ENCODE assay signal across 11 cellular contexts in genomic region chr1:183887826-183888819, GRCh38.
DNase-seq lines count a peak whose midpoint lies in the region; ATAC-seq and TF ChIP-seq lines count a peak whose summit lies in the region.
"Had no signal": no experiment of that assay in that cellular context is flagged by ENCODE, and none has a peak within 500 bp of the region (broad histone marks: within the 10 kb centered on the region; RNA-seq: fewer than 3 reads in every experiment).

No MANE protein-coding gene starts in this region.

- peak overlapping the region; percentile 68 for H3K27ac Mint-ChIP-seq in activated T-cell treated with anti-CD3 and anti-CD28 coated beads, Interleukin-2, amount 50 U/mL, for 72 hours
- H3K27ac Mint-ChIP-seq in T-helper 2 cell treated with Interferon-gamma antibody and Interleukin-4, amounts not matched to agents 5 μg/mL and 100 μg/mL, for 36 hours: peak overlapping the region; percentile 47

- H3K9me3 Mint-ChIP-seq in activated T-cell treated with anti-CD3 and anti-CD28 coated beads, Interleukin-2, amount 50 U/mL, for 72 hours: no peaks in the 10 kb centered on the region
- H3K9me3 Mint-ChIP-seq in T-helper 2 cell treated with Interferon-gamma antibody and Interleukin-4, amounts not matched to agents 5 μg/mL and 100 μg/mL, for 36 hours: no peaks in the 10 kb centered on the region
- H3K9me3 Mint-ChIP-seq: naive B cell had no signal

- intact Hi-C loops in adrenal gland (cut with DNase I): no loop called here

- peaks cover 25% of the 10 kb centered on the region for H3K4me1 Mint-ChIP-seq in activated T-cell treated with anti-CD3 and anti-CD28 coated beads, Interleukin-2, amount 50 U/mL, for 72 hours (ENCODE audit: low read depth)
- peaks cover 31% of the 10 kb centered on the region for H3K4me1 Mint-ChIP-seq in T-helper 2 cell treated with Interferon-gamma antibody and Interleukin-4, amounts not matched to agents 5 μg/mL and 100 μg/mL, for 36 hours (ENCODE audit: low read depth)

- H3K9me3 ChIP-seq in gastroesophageal sphincter (no peaks in the 10 kb centered on the region), tibial nerve (no peaks in the 10 kb centered on the region), adrenal gland (replicated peaks in 1 of 3) (no peaks in the 10 kb centered on the region)

- H3K36me3 ChIP-seq in gastroesophageal sphincter (peaks cover 4 to 37% of the 10 kb centered on the region in 2 donors), tibial nerve (peaks cover 0 to 52% (median 0%) of the 10 kb centered on the region in 3 donors), adrenal gland (replicated peaks in 1 of 2) (peaks cover 0 to 43% of the 10 kb centered on the region in 2 donors)

- H3K27me3 ChIP-seq in gastroesophageal sphincter: no peaks in the 10 kb centered on the region
- H3K27me3 ChIP-seq in tibial nerve: no peaks in the 10 kb centered on the region
- H3K27me3 ChIP-seq in adrenal gland: no peaks in the 10 kb centered on the region

- TF ChIP-seq CTCF in gastroesophageal sphincter (IDR thresholded peaks at IDR 0.05) (no peak), tibial nerve (IDR thresholded peaks at IDR 0.05) (no peak), adrenal gland (IDR thresholded peaks at IDR 0.05) (no peak)

- WGBS in gastroesophageal sphincter (ENCODE audit: low coverage in 1 of 2), 2 donors: 42 to 54% methylated on average over 9 of the region's 9 CpGs
- 56 to 60% methylated on average over 9 of the region's 9 CpGs for WGBS in tibial nerve, 2 donors
- 76 to 82% (median 80%) methylated on average over 9 of the region's 9 CpGs for WGBS in adrenal gland, 4 donors

- TF ChIP-seq EP300 in gastroesophageal sphincter (IDR thresholded peaks at IDR 0.05): no peak
- no peak for TF ChIP-seq EP300 in tibial nerve (IDR thresholded peaks at IDR 0.05)

- no peak for ATAC-seq in activated T-cell treated with anti-CD3 and anti-CD28 coated beads, Interleukin-2, amount 50 U/mL, for 72 hours (replicated peaks in 1 of 2)
- ATAC-seq in gastroesophageal sphincter: no peak

- H3K4me3 Mint-ChIP-seq in activated T-cell treated with anti-CD3 and anti-CD28 coated beads, Interleukin-2, amount 50 U/mL, for 72 hours: peak overlapping the region; percentile 9 to 42
- H3K4me3 Mint-ChIP-seq in T-helper 2 cell treated with Interferon-gamma antibody and Interleukin-4, amounts not matched to agents 5 μg/mL and 100 μg/mL, for 36 hours: peak overlapping the region; percentile 52
- H3K4me3 Mint-ChIP-seq: naive B cell had no signal

- peaks cover 17 to 76% (median 38%) of the 10 kb centered on the region in 3 donors for H3K4me1 ChIP-seq in gastroesophageal sphincter
- H3K4me1 ChIP-seq in tibial nerve: peaks cover 0 to 52% (median 10%) of the 10 kb centered on the region in 4 donors
- peaks cover 0 to 22% of the 10 kb centered on the region in 2 donors for H3K4me1 ChIP-seq in adrenal gland (replicated peaks in 1 of 2)

- no peak for DNase-seq in activated T-cell treated with anti-CD3 and anti-CD28 coated beads, Interleukin-2, amount 50 U/mL, for 72 hours
- DNase-seq in activated T-cell treated with anti-CD3 and anti-CD28 coated beads, Interleukin-2, amount 50 U/mL, for 1 hour: no peak
- DNase-seq in T-helper 2 cell treated with Interferon-gamma antibody and Interleukin-4, amounts not matched to agents 5 μg/mL and 100 μg/mL, for 36 hours (ENCODE audit: low spot score): no peak
- DNase-seq in tibial nerve (ENCODE audit: low spot score in 2 of 2) (no peak), NCI-H2227 (lab: John Stamatoyannopoulos, UW; ENCODE audit: unreplicated experiment) (no peak), adrenal gland (no peak), H4 (ENCODE audit: low spot score) (no peak)
- DNase-seq: naive B cell; NCI-H510A; stimulated activated CD4-positive, alpha-beta T cell treated with anti-CD3 and anti-CD28 coated beads, Interleukin-12 subunit alpha, Interleukin-12 subunit beta, amount 100 ng/mL, for 4 hours had no signal

- no peak overlapping the region for H3K4me3 ChIP-seq in gastroesophageal sphincter
- no peak overlapping the region for H3K4me3 ChIP-seq in tibial nerve
- H3K4me3 ChIP-seq in adrenal gland: no peak overlapping the region

- H3K27me3 Mint-ChIP-seq in activated T-cell treated with anti-CD3 and anti-CD28 coated beads, Interleukin-2, amount 50 U/mL, for 72 hours (ENCODE audit: low read depth): no peaks in the 10 kb centered on the region
- H3K27me3 Mint-ChIP-seq in T-helper 2 cell treated with Interferon-gamma antibody and Interleukin-4, amounts not matched to agents 5 μg/mL and 100 μg/mL, for 36 hours (ENCODE audit: low read depth): no peaks in the 10 kb centered on the region
- H3K27me3 Mint-ChIP-seq: naive B cell had no signal

- TF ChIP-seq POLR2A in gastroesophageal sphincter (IDR thresholded peaks at IDR 0.05): no peak
- TF ChIP-seq POLR2A in tibial nerve (IDR thresholded peaks at IDR 0.05): no peak
- no peak for TF ChIP-seq POLR2A in adrenal gland (IDR thresholded peaks at IDR 0.05)

- no peaks in the 10 kb centered on the region for H3K36me3 Mint-ChIP-seq in activated T-cell treated with anti-CD3 and anti-CD28 coated beads, Interleukin-2, amount 50 U/mL, for 72 hours (ENCODE audit: insufficient read depth in 2 of 2)
- H3K36me3 Mint-ChIP-seq in T-helper 2 cell treated with Interferon-gamma antibody and Interleukin-4, amounts not matched to agents 5 μg/mL and 100 μg/mL, for 36 hours (ENCODE audit: low read depth): peaks cover 5% of the 10 kb centered on the region
- H3K36me3 Mint-ChIP-seq: naive B cell had no signal

- H3K27ac ChIP-seq in gastroesophageal sphincter (peak overlapping the region; percentile 74 to 89 (median 76)), tibial nerve (peak overlapping the region in 3 of 4 donors; percentile 18 to 56 (median 44)), adrenal gland (no peak overlapping the region)

Comparison
In these comparisons a context has a peak if more than half of its experiments do, and no peak if none do; other contexts are left out.
1. H3K27ac ChIP-seq: peak in gastroesophageal sphincter (4 of 4) and tibial nerve (3 of 4); none in adrenal gland (0 of 5).